Comparison of ENCODE assay signal across 26 cellular contexts in genomic region chr14:72550513-72550912, GRCh38.
"Had no signal": no experiment of that assay in that cellular context is flagged by ENCODE, and none has a peak within 500 bp of the region (broad histone marks: within the 10 kb centered on the region; RNA-seq: fewer than 3 reads in every experiment).

No MANE protein-coding gene starts in this region.

- H3K4me1 Mint-ChIP-seq: activated CD4-positive, alpha-beta T cell treated with anti-CD3 and anti-CD28 coated beads for 36 hours had no signal

- ATAC-seq: activated CD4-positive, alpha-beta T cell treated with anti-CD3 and anti-CD28 coated beads for 36 hours; activated naive CD8-positive, alpha-beta T cell treated with anti-CD3 and anti-CD28 coated beads, Interleukin-2, amount 50 U/mL, for 24 hours; gastroesophageal sphincter; heart left ventricle; left lung; natural killer cell treated with Interleukin-12 subunit alpha and Interleukin-12 subunit beta and Interleukin-15 and Interleukin-18, amount 100 ng/mL, for 72 hours; psoas muscle; right cardiac atrium; SK-N-SH treated with all-trans-retinoic acid at 6 μM for 48 hours; stimulated activated naive CD8-positive, alpha-beta T cell treated with anti-CD3 and anti-CD28 coated beads, Interleukin-15, Interleukin-2, amounts not matched to agents 100 U/mL and 50 U/mL, for 24 hours; T-cell had no signal

- H3K4me3 ChIP-seq: esophagus squamous epithelium, gastroesophageal sphincter, heart left ventricle, left lung, lung, ovary, psoas muscle, upper lobe of left lung had no signal

- H3K27ac ChIP-seq: esophagus squamous epithelium, gastroesophageal sphincter, heart left ventricle, left lung, neutrophil, ovary, psoas muscle, upper lobe of left lung had no signal

- H3K4me3 Mint-ChIP-seq: activated B cell treated with CpG ODN at 0.5 μM for 24 hours; activated CD4-positive, alpha-beta memory T cell treated with anti-CD3 and anti-CD28 coated beads for 36 hours; activated CD4-positive, alpha-beta T cell treated with anti-CD3 and anti-CD28 coated beads for 36 hours; activated naive CD8-positive, alpha-beta T cell treated with anti-CD3 and anti-CD28 coated beads, Interleukin-2, amount 50 U/mL, for 24 hours; T-cell had no signal

- H3K36me3 Mint-ChIP-seq: activated CD4-positive, alpha-beta memory T cell treated with anti-CD3 and anti-CD28 coated beads for 36 hours; natural killer cell treated with Interleukin-12 subunit alpha and Interleukin-12 subunit beta and Interleukin-15 and Interleukin-18, amount 100 ng/mL, for 72 hours; T-cell had no signal

- DNase-seq: activated B cell treated with CpG ODN at 0.5 μM for 24 hours; activated CD4-positive, alpha-beta memory T cell treated with anti-CD3 and anti-CD28 coated beads for 36 hours; activated CD4-positive, alpha-beta T cell treated with anti-CD3 and anti-CD28 coated beads for 36 hours; activated effector memory CD4-positive, alpha-beta T cell treated with Interleukin-2 at 50 U/mL for 16 hours; activated naive CD4-positive, alpha-beta T cell treated with anti-CD3 and anti-CD28 coated beads, Interleukin-2, amount 50 U/mL, for 16 hours; activated naive CD8-positive, alpha-beta T cell treated with anti-CD3 and anti-CD28 coated beads, Interleukin-2, amount 50 U/mL, for 24 hours; activated T-cell treated with anti-CD3 and anti-CD28 coated beads, Interleukin-2, amount 50 U/mL, for 48 hours; effector CD4-positive, alpha-beta T cell; esophagus squamous epithelium; heart left ventricle; midbrain; ovary; psoas muscle; right cardiac atrium; stimulated activated CD4-positive, alpha-beta T cell treated with anti-CD3 and anti-CD28 coated beads, Interleukin-12 subunit alpha, Interleukin-12 subunit beta, amount 100 ng/mL, for 4 hours; stimulated activated CD4-positive, alpha-beta T cell treated with anti-CD3 and anti-CD28 coated beads, Interleukin-4, amount 100 ng/mL, for 4 hours; stimulated activated naive CD8-positive, alpha-beta T cell treated with anti-CD3 and anti-CD28 coated beads, Interleukin-15, Interleukin-2, amounts not matched to agents 100 U/mL and 50 U/mL, for 24 hours; T-cell; T-helper 9 cell; upper lobe of left lung had no signal

- H3K27me3 Mint-ChIP-seq: activated naive CD8-positive, alpha-beta T cell treated with anti-CD3 and anti-CD28 coated beads, Interleukin-2, amount 50 U/mL, for 24 hours had no signal

- H3K9me3 Mint-ChIP-seq: activated B cell treated with CpG ODN at 0.5 μM for 24 hours; activated CD4-positive, alpha-beta memory T cell treated with anti-CD3 and anti-CD28 coated beads for 36 hours; activated naive CD8-positive, alpha-beta T cell treated with anti-CD3 and anti-CD28 coated beads, Interleukin-2, amount 50 U/mL, for 24 hours; natural killer cell treated with Interleukin-12 subunit alpha and Interleukin-12 subunit beta and Interleukin-15 and Interleukin-18, amount 100 ng/mL, for 72 hours; T-cell had no signal

- H3K27ac Mint-ChIP-seq: activated B cell treated with CpG ODN at 0.5 μM for 24 hours; activated CD4-positive, alpha-beta memory T cell treated with anti-CD3 and anti-CD28 coated beads for 36 hours; activated CD4-positive, alpha-beta T cell treated with anti-CD3 and anti-CD28 coated beads for 36 hours; activated naive CD8-positive, alpha-beta T cell treated with anti-CD3 and anti-CD28 coated beads, Interleukin-2, amount 50 U/mL, for 24 hours; natural killer cell treated with Interleukin-12 subunit alpha and Interleukin-12 subunit beta and Interleukin-15 and Interleukin-18, amount 100 ng/mL, for 72 hours; T-cell had no signal
